ENCODE assay signal across 8 cellular contexts in genomic region chr19:54189020-54189667, GRCh38. TPM values are rescaled to one million over a fixed set of nuclear protein-coding genes. Genes with fewer than 3 reads are reported as not detected.
A peak's percentile ranks its signal among the peaks of the same experiment; 100 is the strongest.
DNase-seq lines count a peak whose midpoint lies in the region; ATAC-seq and TF ChIP-seq lines count a peak whose summit lies in the region.

TSS of gene MBOAT7 (minus strand) at chr19:54189580. CDS start at chr19:54188508, 1,072 bp downstream.

- H3K4me1 ChIP-seq in iPS DF 6.9 (ENCODE audit: control insufficient read depth, insufficient read depth, low read length) (no peaks in the 10 kb centered on the region), smooth muscle cell (ENCODE audit: low read depth) (peaks cover 6% of the 10 kb centered on the region)

- peaks cover 22% of the 10 kb centered on the region for H3K4me1 Mint-ChIP-seq in activated naive CD8-positive, alpha-beta T cell treated with anti-CD3 and anti-CD28 coated beads, Interleukin-2, amount 10 ng/mL, durations not matched to agents 7 days and 5 days

- TF ChIP-seq CTCF in GM12864 (IDR thresholded peaks at IDR 0.05; ENCODE audit: low read depth, low read length, missing control alignments), result peak; percentile 35
- no peak for TF ChIP-seq CTCF in smooth muscle cell (IDR thresholded peaks at IDR 0.05; ENCODE audit: borderline replicate concordance, insufficient read depth, poor library complexity, severe bottlenecking)

- H3K27ac Mint-ChIP-seq in activated naive CD8-positive, alpha-beta T cell treated with anti-CD3 and anti-CD28 coated beads, Interleukin-2, amount 10 ng/mL, durations not matched to agents 7 days and 5 days, result peak within 1 kb of the TSS; percentile 97

- H3K4me3 ChIP-seq in GM12864 (ENCODE audit: low read depth, low read length) (peak within 1 kb of the TSS; percentile 92), iPS DF 6.9 (ENCODE audit: low read length) (peak within 1 kb of the TSS; percentile 68), smooth muscle cell (peak within 1 kb of the TSS; percentile 90)

- peaks cover 7% of the 10 kb centered on the region for H3K36me3 ChIP-seq in iPS DF 6.9 (ENCODE audit: control insufficient read depth, insufficient read depth, low read length)
- H3K36me3 ChIP-seq in smooth muscle cell (ENCODE audit: low read depth), result no peaks in the 10 kb centered on the region

- no peak for TF ChIP-seq POLR2A in erythroblast (IDR thresholded peaks at IDR 0.05; ENCODE audit: low read length)

- no CpG with 5 or more reads among the region's 64 CpGs for WGBS in iPS DF 6.9 (ENCODE audit: insufficient coverage, insufficient read length)
- under 1% methylated on average over 51 of the region's 64 CpGs for WGBS in smooth muscle cell (ENCODE audit: low lambda C conversion rate)

- H3K4me2 ChIP-seq in smooth muscle cell, result peak within 1 kb of the TSS; percentile 85

- POLR2A ChIA-PET in activated naive CD8-positive, alpha-beta T cell treated with anti-CD3 and anti-CD28 coated beads, Interleukin-2, amount 10 ng/mL, durations not matched to agents 7 days and 5 days (lab: Charles Lee), result interaction anchor here (0.6 to 6.7 kb wide), 18 partner anchors 11 to 1465 kb away, joined by 3 to 106 read pairs (median 5); partner anchors contain the start of genes CNOT3, LENG1, LENG8 and RPS9

- H3K27me3 Mint-ChIP-seq in activated naive CD8-positive, alpha-beta T cell treated with anti-CD3 and anti-CD28 coated beads, Interleukin-2, amount 10 ng/mL, durations not matched to agents 7 days and 5 days, result no peaks in the 10 kb centered on the region

- H3K27ac ChIP-seq in iPS DF 6.9 (ENCODE audit: low read length) (no peak within 1 kb of the TSS), smooth muscle cell (ENCODE audit: low read depth) (peak within 1 kb of the TSS; percentile 98)

- H3F3A ChIP-seq in smooth muscle cell (ENCODE audit: low read depth), result peaks cover 11% of the 10 kb centered on the region

- H3K36me3 Mint-ChIP-seq in activated naive CD8-positive, alpha-beta T cell treated with anti-CD3 and anti-CD28 coated beads, Interleukin-2, amount 10 ng/mL, durations not matched to agents 7 days and 5 days, result peaks cover 10% of the 10 kb centered on the region

- H3K27me3 ChIP-seq in iPS DF 6.9 (ENCODE audit: control insufficient read depth, insufficient read depth, low read length), result no peaks in the 10 kb centered on the region
- H3K27me3 ChIP-seq in smooth muscle cell (ENCODE audit: low read depth), result no peaks in the 10 kb centered on the region

- no peaks in the 10 kb centered on the region for H3K9me3 Mint-ChIP-seq in activated naive CD8-positive, alpha-beta T cell treated with anti-CD3 and anti-CD28 coated beads, Interleukin-2, amount 10 ng/mL, durations not matched to agents 7 days and 5 days

- peak; percentile 18 for ATAC-seq in GM21381 (IDR thresholded peaks at IDR 0.05; ENCODE audit: unreplicated experiment)
- ATAC-seq in activated naive CD8-positive, alpha-beta T cell treated with anti-CD3 and anti-CD28 coated beads, Interleukin-2, amount 10 ng/mL, durations not matched to agents 7 days and 5 days (ENCODE audit: low read depth), result peak; percentile 5

- peaks cover 36% of the 10 kb centered on the region for H3K79me2 ChIP-seq in smooth muscle cell (ENCODE audit: low read depth)

- DNase-seq in GM12864 (ENCODE audit: low read depth) (no peak), HT-29 (ENCODE audit: low spot score) (no peak), iPS DF 6.9 (ENCODE audit: low read depth, low spot score) (no peak), smooth muscle cell (lab: John Stamatoyannopoulos, UW; ENCODE audit: unreplicated experiment) (no peak), NCI-H526 treated with DMSO at 0.1 percent for 48 hours (lab: John Stamatoyannopoulos, UW) (no peak), erythroblast (lab: John Stamatoyannopoulos, UW) (no peak)
- no peak for DNase-seq in activated naive CD8-positive, alpha-beta T cell treated with anti-CD3 and anti-CD28 coated beads, Interleukin-2, amount 10 ng/mL, durations not matched to agents 7 days and 5 days

- peak within 1 kb of the TSS; percentile 93 for H3K4me3 Mint-ChIP-seq in activated naive CD8-positive, alpha-beta T cell treated with anti-CD3 and anti-CD28 coated beads, Interleukin-2, amount 10 ng/mL, durations not matched to agents 7 days and 5 days

- H3K9me3 ChIP-seq in iPS DF 6.9 (ENCODE audit: control insufficient read depth, insufficient read depth, low read length) (no peaks in the 10 kb centered on the region), smooth muscle cell (replicated peaks; ENCODE audit: low read depth) (no peaks in the 10 kb centered on the region)

- peak within 1 kb of the TSS; percentile 96 for H3K9ac ChIP-seq in smooth muscle cell (ENCODE audit: low read depth)

- peaks cover 16% of the 10 kb centered on the region for H4K20me1 ChIP-seq in smooth muscle cell (ENCODE audit: low read depth)

- H2AFZ ChIP-seq in smooth muscle cell (ENCODE audit: low read depth), result peak within 1 kb of the TSS; percentile 90

RNA-seq across cellular contexts. Expression of gene MBOAT7, which starts in this region (rescaled TPM):
- 266 and 285 TPM in 2 replicates for total RNA-seq in HT-29 (2014; rRNA removed; shearing (Covaris generic))
- 10 to 100 TPM; 49.0 to 52.2 TPM for total RNA-seq in activated naive CD8-positive, alpha-beta T cell treated with anti-CD3 and anti-CD28 coated beads, Interleukin-2, amount 10 ng/mL, durations not matched to agents 7 days and 5 days
- total RNA-seq in smooth muscle cell, result 76.8 and 110 TPM in 2 replicates
- polyA plus RNA-seq in smooth muscle cell, result 106 and 195 TPM in 2 replicates
